In the genomic region with DNA sequence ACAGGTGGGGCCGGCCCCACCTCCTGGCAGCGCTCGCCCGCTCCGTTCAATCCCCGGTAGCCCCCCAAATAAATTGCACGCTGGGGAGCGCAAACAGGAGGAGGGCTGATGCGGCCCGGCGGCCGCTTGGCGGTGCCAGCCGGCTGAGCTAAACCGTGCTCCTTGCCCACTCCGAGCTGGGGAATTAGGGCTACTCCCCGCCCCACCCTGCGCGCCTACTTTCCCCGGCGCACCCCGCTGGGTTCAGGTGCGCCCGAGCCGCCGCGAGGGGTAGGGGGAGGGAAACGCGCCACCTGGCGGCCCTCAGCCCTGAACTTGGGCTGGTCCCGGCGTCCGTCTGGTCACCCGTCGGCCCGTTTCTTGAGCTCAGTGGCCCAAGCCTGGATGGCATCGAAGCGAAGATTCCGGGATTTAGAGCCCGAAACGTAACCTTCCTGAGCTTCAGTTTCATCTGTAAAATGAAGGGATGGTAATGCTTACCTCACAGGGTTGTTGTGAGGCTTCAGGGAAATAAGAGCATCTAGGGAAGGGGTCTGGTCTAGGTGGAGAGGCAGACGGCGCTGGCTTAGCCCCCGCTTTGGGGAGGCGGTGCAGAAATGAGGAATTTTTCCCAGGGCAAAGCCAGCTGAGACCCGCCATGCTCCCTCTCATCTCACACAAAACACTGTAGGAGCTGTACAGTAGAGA, we compare ENCODE assay signal across 8 cellular contexts.
DNase-seq lines count a peak whose midpoint lies in the region; ATAC-seq and TF ChIP-seq lines count a peak whose summit lies in the region.

No MANE protein-coding gene starts in this region.

- peak overlapping the region; percentile 71 for H3K4me3 Mint-ChIP-seq in central memory CD8-positive, alpha-beta T cell

- peak; percentile 36 for ATAC-seq in HG02623 (IDR thresholded peaks at IDR 0.05; ENCODE audit: unreplicated experiment)
- peak; percentile 70 for ATAC-seq in central memory CD8-positive, alpha-beta T cell (replicated peaks; ENCODE audit: extremely low read depth, poor library complexity, severe bottlenecking)

- TF ChIP-seq CTCF in GM12873 (IDR thresholded peaks at IDR 0.05; ENCODE audit: insufficient read depth, low read depth, low read length, missing control alignments): peak; percentile 79

- H3K9me3 Mint-ChIP-seq in central memory CD8-positive, alpha-beta T cell: no peaks in the 10 kb centered on the region

- H3K36me3 Mint-ChIP-seq in central memory CD8-positive, alpha-beta T cell (ENCODE audit: insufficient read depth): no peaks in the 10 kb centered on the region

- peaks cover 88% of the 10 kb centered on the region for H3K27me3 Mint-ChIP-seq in central memory CD8-positive, alpha-beta T cell

- peak; percentile 99 for DNase-seq in NCI-H2029 (lab: John Stamatoyannopoulos, UW)
- DNase-seq in activated CD4-positive, CD25-positive, alpha-beta regulatory T cell treated with anti-CD3 and anti-CD28 coated beads, Interleukin-2, amount 50 U/mL, for 16 hours (ENCODE audit: low read depth, low spot score): peak; percentile 25
- peak; percentile 18 to 46 for DNase-seq in central memory CD8-positive, alpha-beta T cell (ENCODE audit: low spot score in 2 of 2)
- peak; percentile 90 for DNase-seq in left kidney (ENCODE audit: low read depth, low spot score)
- DNase-seq in stimulated activated CD4-positive, alpha-beta T cell treated with anti-CD3 and anti-CD28 coated beads, Interleukin-2, amount 100 ng/mL, for 48 hours: peak; percentile 53 to 60
- DNase-seq in SKM-1 (lab: John Stamatoyannopoulos, UW; ENCODE audit: unreplicated experiment): no peak

- H3K4me1 Mint-ChIP-seq in central memory CD8-positive, alpha-beta T cell: peaks cover 8% of the 10 kb centered on the region

- H3K27ac Mint-ChIP-seq in central memory CD8-positive, alpha-beta T cell (ENCODE audit: low read depth): no peak overlapping the region
